In genomic region chr11:35682230-35683195, GRCh38 we compare ENCODE assay signal across 9 cellular contexts. TPM values are rescaled to one million over a fixed set of nuclear protein-coding genes. Genes with fewer than 3 reads are reported as not detected.
DNase-seq lines count a peak whose midpoint lies in the region; ATAC-seq and TF ChIP-seq lines count a peak whose summit lies in the region.
"Had no signal": no experiment of that assay in that cellular context is flagged by ENCODE, and none has a peak within 500 bp of the region (broad histone marks: within the 10 kb centered on the region; RNA-seq: fewer than 3 reads in every experiment).

No MANE protein-coding gene starts in this region.

- TF ChIP-seq CTCF in HEK293 (tag by site-specific recombination; IDR thresholded peaks at IDR 0.05) (no peak), fibroblast of the aortic adventitia (IDR thresholded peaks at IDR 0.05; ENCODE audit: insufficient read depth, low read length) (no peak), psoas muscle (IDR thresholded peaks at IDR 0.05) (no peak)

- H3K36me3 ChIP-seq in HEK293 (ENCODE audit: control insufficient read depth in 2 of 2, insufficient read depth in 1 of 2, low read length in 2 of 2) (peaks cover 0 to 21% of the 10 kb centered on the region in 2 experiments; a peak in 1 of 3 replicates), psoas muscle (ENCODE audit: insufficient read depth in 1 of 2, low read depth in 1 of 2) (peaks cover 4 to 25% of the 10 kb centered on the region in 2 donors)
- H3K36me3 ChIP-seq: cardiac muscle cell had no signal

- DNase-seq in NCI-H774 (lab: John Stamatoyannopoulos, UW): peak; percentile 88
- DNase-seq in fibroblast of the aortic adventitia (ENCODE audit: low read depth): peak; percentile 17
- DNase-seq in psoas muscle: no peak
- no peak for DNase-seq in activated CD8-positive, alpha-beta memory T cell treated with anti-CD3 and anti-CD28 coated beads, Interleukin-2, amount 50 U/mL, for 4 hours
- no peak for DNase-seq in EL

- POLR2A ChIA-PET in HEK293 (lab: Yijun Ruan, JAX): no interaction called here

- H3K27me3 ChIP-seq in psoas muscle (ENCODE audit: insufficient read depth in 3 of 3, low read length in 2 of 3): no peaks in the 10 kb centered on the region
- H3K27me3 ChIP-seq: cardiac muscle cell had no signal

- H3K9me3 ChIP-seq in HEK293 (ENCODE audit: control insufficient read depth, insufficient read depth, low read depth, low read length) (no peaks in the 10 kb centered on the region), psoas muscle (no peaks in the 10 kb centered on the region)

- ATAC-seq in psoas muscle: peak; percentile 66 to 82 (median 76)
- no peak for ATAC-seq in GM21825 (IDR thresholded peaks at IDR 0.05; ENCODE audit: unreplicated experiment)
- ATAC-seq in HG03432 (IDR thresholded peaks at IDR 0.05; ENCODE audit: unreplicated experiment): no peak

- 19 to 23% (median 21%) methylated on average over 9 of the region's 9 CpGs for WGBS in psoas muscle, 3 donors

- H3K27ac ChIP-seq in HEK293 (ENCODE audit: extremely low read depth, low read depth, low read length) (peak overlapping the region; percentile 66), psoas muscle (peak overlapping the region; percentile 44)
- H3K27ac ChIP-seq: cardiac muscle cell had no signal

- CTCF ChIA-PET in HEK293 (lab: Yijun Ruan, JAX): interaction anchor here (0.6 to 0.9 kb wide), 3 partner anchors 139 to 272 kb away, joined by 4 to 5 read pairs (median 5); no protein-coding TSS in a partner anchor

- intact Hi-C loops in psoas muscle (cut with DNase I): no loop called here

- peak overlapping the region; percentile 31 for H3K4me3 ChIP-seq in HEK293 (ENCODE audit: low read depth, low read length)
- H3K4me3 ChIP-seq in fibroblast of the aortic adventitia (ENCODE audit: low read depth, low read length): no peak overlapping the region
- H3K4me3 ChIP-seq in psoas muscle: peak overlapping the region; percentile 21
- H3K4me3 ChIP-seq: cardiac muscle cell had no signal

- H3K4me1 ChIP-seq in HEK293 (ENCODE audit: control insufficient read depth, insufficient read depth, low read length) (peaks cover 14% of the 10 kb centered on the region), psoas muscle (peaks cover 39% of the 10 kb centered on the region)

TF ChIP-seq in HEK293, 187 proteins besides CTCF, POLR2A, EP300 and RAD21 (continues in another document):
- no peak for TF ChIP-seq ZNF654 (tag by site-specific recombination; IDR thresholded peaks at IDR 0.05; ENCODE audit: low read depth)
- TF ChIP-seq ZNF707 (tag by site-specific recombination; IDR thresholded peaks at IDR 0.05): no peak
- peak; percentile 21; the same call in 1 of the 2 replicates for TF ChIP-seq ATF2 (tag by site-specific recombination; IDR thresholded peaks at IDR 0.05; ENCODE audit: low read depth)
- TF ChIP-seq, protein P1, sequence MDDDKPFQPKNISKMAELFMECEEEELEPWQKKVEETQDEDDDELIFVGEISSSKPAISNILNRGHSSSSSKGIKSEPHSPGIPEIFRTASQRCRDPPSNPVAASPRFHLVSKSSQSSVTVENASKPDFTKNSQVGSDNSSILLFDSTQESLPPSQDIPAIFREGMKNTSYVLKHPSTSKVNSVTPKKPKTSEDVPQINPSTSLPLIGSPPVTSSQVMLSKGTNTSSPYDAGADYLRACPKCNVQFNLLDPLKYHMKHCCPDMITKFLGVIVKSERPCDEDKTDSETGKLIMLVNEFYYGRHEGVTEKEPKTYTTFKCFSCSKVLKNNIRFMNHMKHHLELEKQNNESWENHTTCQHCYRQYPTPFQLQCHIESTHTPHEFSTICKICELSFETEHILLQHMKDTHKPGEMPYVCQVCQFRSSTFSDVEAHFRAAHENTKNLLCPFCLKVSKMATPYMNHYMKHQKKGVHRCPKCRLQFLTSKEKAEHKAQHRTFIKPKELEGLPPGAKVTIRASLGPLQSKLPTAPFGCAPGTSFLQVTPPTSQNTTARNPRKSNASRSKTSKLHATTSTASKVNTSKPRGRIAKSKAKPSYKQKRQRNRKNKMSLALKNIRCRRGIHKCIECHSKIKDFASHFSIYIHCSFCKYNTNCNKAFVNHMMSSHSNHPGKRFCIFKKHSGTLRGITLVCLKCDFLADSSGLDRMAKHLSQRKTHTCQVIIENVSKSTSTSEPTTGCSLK (tag by site-specific recombination; IDR thresholded peaks at IDR 0.05): no peak
- TF ChIP-seq ZNF704 (tag by site-specific recombination; IDR thresholded peaks at IDR 0.05): no peak
- TF ChIP-seq, protein P2, sequence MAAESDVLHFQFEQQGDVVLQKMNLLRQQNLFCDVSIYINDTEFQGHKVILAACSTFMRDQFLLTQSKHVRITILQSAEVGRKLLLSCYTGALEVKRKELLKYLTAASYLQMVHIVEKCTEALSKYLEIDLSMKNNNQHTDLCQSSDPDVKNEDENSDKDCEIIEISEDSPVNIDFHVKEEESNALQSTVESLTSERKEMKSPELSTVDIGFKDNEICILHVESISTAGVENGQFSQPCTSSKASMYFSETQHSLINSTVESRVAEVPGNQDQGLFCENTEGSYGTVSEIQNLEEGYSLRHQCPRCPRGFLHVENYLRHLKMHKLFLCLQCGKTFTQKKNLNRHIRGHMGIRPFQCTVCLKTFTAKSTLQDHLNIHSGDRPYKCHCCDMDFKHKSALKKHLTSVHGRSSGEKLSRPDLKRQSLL (tag by site-specific recombination; IDR thresholded peaks at IDR 0.05): no peak
- TF ChIP-seq ZBTB20 (tag by site-specific recombination; IDR thresholded peaks at IDR 0.05): no peak
- TF ChIP-seq, protein P3, sequence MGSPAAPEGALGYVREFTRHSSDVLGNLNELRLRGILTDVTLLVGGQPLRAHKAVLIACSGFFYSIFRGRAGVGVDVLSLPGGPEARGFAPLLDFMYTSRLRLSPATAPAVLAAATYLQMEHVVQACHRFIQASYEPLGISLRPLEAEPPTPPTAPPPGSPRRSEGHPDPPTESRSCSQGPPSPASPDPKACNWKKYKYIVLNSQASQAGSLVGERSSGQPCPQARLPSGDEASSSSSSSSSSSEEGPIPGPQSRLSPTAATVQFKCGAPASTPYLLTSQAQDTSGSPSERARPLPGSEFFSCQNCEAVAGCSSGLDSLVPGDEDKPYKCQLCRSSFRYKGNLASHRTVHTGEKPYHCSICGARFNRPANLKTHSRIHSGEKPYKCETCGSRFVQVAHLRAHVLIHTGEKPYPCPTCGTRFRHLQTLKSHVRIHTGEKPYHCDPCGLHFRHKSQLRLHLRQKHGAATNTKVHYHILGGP (tag by site-specific recombination; IDR thresholded peaks at IDR 0.05): peak; percentile 50; the same call in 1 of the 2 replicates
- no peak for TF ChIP-seq ZNF114 (tag by site-specific recombination; IDR thresholded peaks at IDR 0.05)
- TF ChIP-seq ZNF658 (tag by site-specific recombination; IDR thresholded peaks at IDR 0.05): no peak
- no peak for TF ChIP-seq ZNF266 (tag by site-specific recombination; IDR thresholded peaks at IDR 0.05; ENCODE audit: low read depth)
- TF ChIP-seq ZNF211 (tag by site-specific recombination; IDR thresholded peaks at IDR 0.05; ENCODE audit: low read depth): no peak
- TF ChIP-seq ZBTB8A (tag by site-specific recombination; IDR thresholded peaks at IDR 0.05): peak; percentile 69
- TF ChIP-seq ZNF629 (tag by site-specific recombination; IDR thresholded peaks at IDR 0.05): peak; percentile 39; the same call in 1 of the 2 replicates
- no peak for TF ChIP-seq ZNF747 (tag by site-specific recombination; IDR thresholded peaks at IDR 0.05)
- TF ChIP-seq ZNF433 (tag by site-specific recombination; IDR thresholded peaks at IDR 0.05; ENCODE audit: low read depth): no peak
- TF ChIP-seq PBX3 (CRISPR knock-in tag; IDR thresholded peaks at IDR 0.05): no peak
- no peak for TF ChIP-seq ZNF488 (tag by site-specific recombination; IDR thresholded peaks at IDR 0.05)
- no peak for TF ChIP-seq ZNF549 (tag by site-specific recombination; IDR thresholded peaks at IDR 0.05)

RNA-seq across cellular contexts. Expression of gene TRIM44, which starts 19.9 kb away (rescaled TPM):
- 42.1 and 52.7 TPM in 2 replicates for total RNA-seq in fibroblast of the aortic adventitia (ENCODE audit: low replicate concordance)
- total RNA-seq in psoas muscle: 10 to 100 TPM; 34.0 to 46.8 (median 41.9) TPM
- 10 to 100 TPM in 2 of 3 donors, 1 to 10 TPM in 1; 6.8 to 32.2 (median 32.0) TPM for polyA plus RNA-seq in psoas muscle

Comparison
In these comparisons a context has a peak if more than half of its experiments do, and no peak if none do; other contexts are left out.
1. DNase-seq: peak in NCI-H774 (single experiment) and fibroblast of the aortic adventitia (single experiment); none in psoas muscle (0 of 2), activated CD8-positive, alpha-beta memory T cell treated with anti-CD3 and anti-CD28 coated beads, Interleukin-2, amount 50 U/mL, for 4 hours (single experiment) and EL (single experiment).
2. ATAC-seq: peak in psoas muscle (4 of 4); none in GM21825 (single experiment) and HG03432 (single experiment).